In the genomic region with DNA sequence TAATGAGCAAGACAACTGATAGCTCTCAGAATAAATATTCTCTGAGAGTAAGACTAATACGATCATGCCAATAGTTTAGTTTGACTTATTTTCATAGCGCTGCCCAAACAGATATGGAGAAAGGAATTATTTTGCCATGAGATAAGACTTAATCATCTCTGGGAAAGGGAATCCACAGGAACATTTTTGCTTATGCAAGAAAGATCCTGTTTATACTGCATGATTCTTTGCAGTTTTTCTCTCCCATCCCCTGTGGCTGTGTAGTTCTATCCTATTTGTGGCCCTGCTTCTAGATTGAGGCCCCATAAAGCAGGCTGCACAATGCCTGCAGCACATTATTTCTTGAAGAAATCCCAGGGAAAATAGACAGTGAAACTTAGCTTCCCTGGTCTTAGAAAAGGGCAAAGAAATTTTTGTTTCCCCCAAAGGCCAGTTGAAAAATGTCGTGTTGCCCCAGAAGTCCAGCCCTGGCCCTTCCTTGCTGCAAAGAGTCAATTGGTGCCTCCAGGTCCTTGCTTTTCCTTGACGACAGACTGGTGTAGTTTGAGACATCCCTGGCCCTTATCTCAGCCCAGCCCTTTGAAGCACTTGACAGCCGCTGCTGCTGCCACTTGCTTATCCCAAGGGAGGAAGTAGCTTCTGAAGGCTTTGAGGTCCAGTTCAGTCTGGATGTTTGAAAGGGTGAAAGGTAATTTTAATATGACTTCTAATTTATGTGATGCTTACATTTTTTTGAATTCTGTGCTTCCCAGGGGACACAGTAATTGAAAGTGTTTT, we compare ENCODE assay signal across 10 cellular contexts. TPM values are rescaled to one million over a fixed set of nuclear protein-coding genes. Genes with fewer than 3 reads are reported as not detected.
DNase-seq lines count a peak whose midpoint lies in the region; ATAC-seq and TF ChIP-seq lines count a peak whose summit lies in the region.
"Had no signal": no experiment of that assay in that cellular context is flagged by ENCODE, and none has a peak within 500 bp of the region (broad histone marks: within the 10 kb centered on the region; RNA-seq: fewer than 3 reads in every experiment).

No MANE protein-coding gene starts in this region.

- DNase-seq in GM23248 (peak; percentile 47), PC-3 (peak; percentile 15), fibroblast of mammary gland (ENCODE audit: low read depth) (peak; percentile 70), osteocyte (ENCODE audit: extremely low spot score, unreplicated experiment) (no peak), WERI-Rb-1 (no peak), T-helper 1 cell (no peak)
- DNase-seq: activated naive CD8-positive, alpha-beta T cell treated with anti-CD3 and anti-CD28 coated beads, Interleukin-2, amount 10 ng/mL, durations not matched to agents 7 days and 5 days had no signal

- H3K4me3 ChIP-seq in GM23248 = no peak overlapping the region
- peak overlapping the region; percentile 24; the same call in 1 of the 2 replicates for H3K4me3 ChIP-seq in PC-3 (ENCODE audit: low read length)
- H3K4me3 ChIP-seq in fibroblast of mammary gland (ENCODE audit: control insufficient read depth, low read depth, low read length) = no peak overlapping the region
- no peak overlapping the region for H3K4me3 ChIP-seq in WERI-Rb-1 (ENCODE audit: low read depth, low read length)

- peak overlapping the region; percentile 34 for H3K4me3 Mint-ChIP-seq in osteocyte (ENCODE audit: unreplicated experiment)
- H3K4me3 Mint-ChIP-seq: activated naive CD8-positive, alpha-beta T cell treated with anti-CD3 and anti-CD28 coated beads, Interleukin-2, amount 10 ng/mL, durations not matched to agents 7 days and 5 days had no signal

- H3F3A ChIP-seq in GM23248 (ENCODE audit: insufficient read depth) (peaks cover 14% of the 10 kb centered on the region), PC-3 (ENCODE audit: low read length, unreplicated experiment) (no peaks in the 10 kb centered on the region)

- BruUV-seq in PC-3 (replicated peaks; lab: Mats Ljungman, UMichigan) = no TSS peak

- no peaks in the 10 kb centered on the region for H3K27me3 Mint-ChIP-seq in osteocyte (ENCODE audit: unreplicated experiment)

- no peak for TF ChIP-seq CTCF in PC-3 (conservative IDR thresholded peaks at IDR 0.05; ENCODE audit: low read depth, low read length)
- TF ChIP-seq CTCF in fibroblast of mammary gland (conservative IDR thresholded peaks at IDR 0.05; ENCODE audit: control insufficient read depth, insufficient read depth, low read depth, low read length) = no peak
- no peak for TF ChIP-seq CTCF in osteocyte (IDR thresholded peaks at IDR 0.05)
- no peak for TF ChIP-seq CTCF in WERI-Rb-1 (IDR thresholded peaks at IDR 0.05; ENCODE audit: low read depth, low read length)

- H2AFZ ChIP-seq in GM23248 = no peak overlapping the region
- peak overlapping the region; percentile 62; the same call in 1 of the 2 replicates for H2AFZ ChIP-seq in PC-3 (ENCODE audit: low read length)

- H3K27me3 ChIP-seq in GM23248 (replicated peaks; ENCODE audit: insufficient read depth) = no peaks in the 10 kb centered on the region
- H3K27me3 ChIP-seq in PC-3 (ENCODE audit: low read length) = no peaks in the 10 kb centered on the region
- no peaks in the 10 kb centered on the region for H3K27me3 ChIP-seq in WERI-Rb-1 (ENCODE audit: insufficient read depth, low read depth, severe bottlenecking)

- 52% methylated on average over 5 of the region's 5 CpGs for WGBS in GM23248 (ENCODE audit: low coverage in 1 of 2, low lambda C conversion rate in 2 of 2, missing lambda C conversion rate in 2 of 2), 2 experiments

- H3K9me2 ChIP-seq in GM23248 (ENCODE audit: insufficient read depth) (no peaks in the 10 kb centered on the region), PC-3 (replicated peaks; ENCODE audit: low read length) (no peaks in the 10 kb centered on the region)

- H3K4me1 ChIP-seq in GM23248 (ENCODE audit: insufficient read depth) = peaks cover 19% of the 10 kb centered on the region
- peaks cover 33% of the 10 kb centered on the region for H3K4me1 ChIP-seq in PC-3 (ENCODE audit: insufficient read depth, low read length)

- no peaks in the 10 kb centered on the region for H3K9me3 ChIP-seq in GM23248 (ENCODE audit: low read depth)
- H3K9me3 ChIP-seq in PC-3 (ENCODE audit: low read length) = no peaks in the 10 kb centered on the region
- H3K9me3 ChIP-seq in WERI-Rb-1 (ENCODE audit: severe bottlenecking) = peaks cover 2% of the 10 kb centered on the region

- no peaks in the 10 kb centered on the region for H4K20me1 ChIP-seq in GM23248 (ENCODE audit: insufficient read depth)
- no peaks in the 10 kb centered on the region for H4K20me1 ChIP-seq in PC-3 (ENCODE audit: low read length)

- no peaks in the 10 kb centered on the region for H3K9me3 Mint-ChIP-seq in osteocyte (ENCODE audit: unreplicated experiment)
- H3K9me3 Mint-ChIP-seq: activated naive CD8-positive, alpha-beta T cell treated with anti-CD3 and anti-CD28 coated beads, Interleukin-2, amount 10 ng/mL, durations not matched to agents 7 days and 5 days had no signal

- CTCF ChIA-PET in PC-3 (lab: Charles Lee) = no interaction called here

- H3K4me1 Mint-ChIP-seq in osteocyte (ENCODE audit: unreplicated experiment) = peaks cover 32% of the 10 kb centered on the region
- H3K4me1 Mint-ChIP-seq: activated naive CD8-positive, alpha-beta T cell treated with anti-CD3 and anti-CD28 coated beads, Interleukin-2, amount 10 ng/mL, durations not matched to agents 7 days and 5 days had no signal

- H3K79me2 ChIP-seq in GM23248 (ENCODE audit: insufficient read depth) = no peaks in the 10 kb centered on the region
- no peaks in the 10 kb centered on the region for H3K79me2 ChIP-seq in PC-3 (ENCODE audit: low read length)

- in situ Hi-C loops in GM23248 (cut with MboI) = no loop called here

- ATAC-seq in PC-3 (peak; percentile 45), HG03342 (IDR thresholded peaks at IDR 0.05; ENCODE audit: unreplicated experiment) (no peak), HG03097 (IDR thresholded peaks at IDR 0.05; ENCODE audit: low FRiP score, unreplicated experiment) (no peak)

- no peaks in the 10 kb centered on the region for H3K36me3 Mint-ChIP-seq in osteocyte (ENCODE audit: unreplicated experiment)
- H3K36me3 Mint-ChIP-seq: activated naive CD8-positive, alpha-beta T cell treated with anti-CD3 and anti-CD28 coated beads, Interleukin-2, amount 10 ng/mL, durations not matched to agents 7 days and 5 days had no signal

- H3K9ac ChIP-seq in GM23248 (no peak overlapping the region), PC-3 (ENCODE audit: low read length) (no peak overlapping the region)

- no peaks in the 10 kb centered on the region for H3K36me3 ChIP-seq in GM23248 (ENCODE audit: low read depth)
- H3K36me3 ChIP-seq in PC-3 (ENCODE audit: low read depth, low read length) = no peaks in the 10 kb centered on the region
- no peaks in the 10 kb centered on the region for H3K36me3 ChIP-seq in WERI-Rb-1

- H3K27ac ChIP-seq in GM23248 (no peak overlapping the region), PC-3 (ENCODE audit: low read length) (0 out of 2 replicates have a peak overlapping the region, but pooled peaks have one; percentile 25), WERI-Rb-1 (no peak overlapping the region)
- H3K27ac ChIP-seq: HL-60 had no signal

- intact Hi-C loops in PC-3 (cut with micrococcal nuclease) = no loop called here

- H3K4me2 ChIP-seq in GM23248 (ENCODE audit: unreplicated experiment) (peak overlapping the region; percentile 47), PC-3 (ENCODE audit: low read length) (peak overlapping the region; percentile 59)

- POLR2A ChIA-PET in PC-3 (lab: Charles Lee; ENCODE audit: unreplicated experiment) = no interaction called here

- H3K27ac Mint-ChIP-seq in osteocyte (ENCODE audit: unreplicated experiment) = peak overlapping the region; percentile 78
- H3K27ac Mint-ChIP-seq: activated naive CD8-positive, alpha-beta T cell treated with anti-CD3 and anti-CD28 coated beads, Interleukin-2, amount 10 ng/mL, durations not matched to agents 7 days and 5 days had no signal

RNA-seq across cellular contexts. Expression of a gene that starts 45.0 kb away (rescaled TPM):
- 24.9 and 28.3 TPM in 2 replicates for total RNA-seq in GM23248 (2014; rRNA removed; shearing (Covaris generic))
- 53.8 and 55.5 TPM in 2 replicates for polyA plus RNA-seq in GM23248 (2016; fragmentation: Nextera tagmentation; extraction: Ambion mirVana)
- 20.2 and 21.0 TPM in 2 replicates for total RNA-seq in PC-3 (2014; rRNA removed)
- total RNA-seq in osteocyte = 27.6 and 31.8 TPM in 2 replicates

Comparison
In these comparisons a context has a peak if more than half of its experiments do, and no peak if none do; other contexts are left out.
1. DNase-seq: peak in GM23248 (single experiment), PC-3 (single experiment) and fibroblast of mammary gland (single experiment); none in osteocyte (single experiment), WERI-Rb-1 (single experiment) and T-helper 1 cell (0 of 5).